In the genomic region with DNA sequence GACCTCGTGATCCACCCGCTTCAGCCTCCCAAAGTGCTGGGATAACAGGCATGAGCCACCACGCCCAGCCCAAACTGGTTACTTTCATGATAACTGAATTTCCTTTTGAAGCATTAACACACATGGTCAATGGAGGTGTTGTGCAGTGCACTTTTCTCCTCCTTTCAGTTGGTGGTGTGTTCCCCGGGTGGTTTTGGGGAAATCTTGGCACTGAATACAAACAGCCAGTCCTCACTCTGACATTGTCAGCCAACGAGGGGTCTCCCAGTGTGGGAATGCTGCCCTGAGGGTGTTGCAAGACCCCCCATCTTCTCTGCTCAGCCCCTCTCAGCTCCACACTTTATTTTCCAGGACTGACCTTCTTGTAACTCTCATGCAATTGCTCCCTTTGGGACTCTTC, we compare ENCODE assay signal across 18 cellular contexts.
"Had no signal": no experiment of that assay in that cellular context is flagged by ENCODE, and none has a peak within 500 bp of the region (broad histone marks: within the 10 kb centered on the region; RNA-seq: fewer than 3 reads in every experiment).

No MANE protein-coding gene starts in this region.

- H3K4me3 ChIP-seq: dorsolateral prefrontal cortex, esophagus squamous epithelium, gastrocnemius medialis, sigmoid colon, thoracic aorta had no signal

- H3K4me1 ChIP-seq: esophagus squamous epithelium, gastrocnemius medialis, sigmoid colon had no signal

- H3K36me3 ChIP-seq: esophagus squamous epithelium, gastrocnemius medialis, sigmoid colon, thoracic aorta had no signal

- H3K9me3 ChIP-seq: esophagus squamous epithelium, gastrocnemius medialis, sigmoid colon, thoracic aorta had no signal

- H3K27me3 ChIP-seq: dorsolateral prefrontal cortex, esophagus squamous epithelium, sigmoid colon had no signal

- DNase-seq: activated CD4-positive, alpha-beta T cell treated with anti-CD3 and anti-CD28 coated beads, Interleukin-2, amount 10 ng/mL, durations not matched to agents 7 days and 5 days; activated gamma-delta T cell treated with Interleukin-2 at 50 U/mL for 16 hours; activated T-cell treated with anti-CD3 and anti-CD28 coated beads, Interleukin-2, amount 50 U/mL, for 1 hour; dorsolateral prefrontal cortex; effector memory CD8-positive, alpha-beta T cell; esophagus squamous epithelium; occipital lobe; posterior cingulate gyrus; sigmoid colon; stimulated activated CD4-positive, alpha-beta T cell treated with anti-CD3 and anti-CD28 coated beads, Interleukin-2, amount 100 ng/mL, for 48 hours; stimulated activated CD8-positive, alpha-beta memory T cell treated with anti-CD3 and anti-CD28 coated beads, Interleukin-4, amount 100 ng/mL, for 48 hours; stimulated activated naive B cell treated with anti-CD40 and anti-IgM and Interleukin-4, amounts not matched to agents 10 μg/mL and 1 μg/mL and 100 μg/mL, for 72 hours; T-cell had no signal

- ATAC-seq: activated CD4-positive, CD25-positive, alpha-beta regulatory T cell treated with anti-CD3 and anti-CD28 coated beads, Interleukin-2, amount 50 U/mL, for 24 hours; effector memory CD8-positive, alpha-beta T cell; left lobe of liver; stimulated activated naive B cell treated with anti-CD40 and anti-IgM and Interleukin-4, amounts not matched to agents 10 μg/mL and 1 μg/mL and 100 μg/mL, for 72 hours; T-cell had no signal

- H3K27ac ChIP-seq: dorsolateral prefrontal cortex, thoracic aorta, VCaP had no signal
